ENCODE assay signal across 4 cellular contexts in genomic region chr20:11724112-11724511, GRCh38.
"Had no signal": no experiment of that assay in that cellular context is flagged by ENCODE, and none has a peak within 500 bp of the region (broad histone marks: within the 10 kb centered on the region; RNA-seq: fewer than 3 reads in every experiment).

No MANE protein-coding gene starts in this region.

- H3K4me3 ChIP-seq: K562 had no signal

- ATAC-seq: HepG2, K562 had no signal

- DNase-seq: IMR-90 had no signal

- H3K27ac ChIP-seq: HL-60 had no signal
